In genomic region chr3:32743934-32744333, GRCh38 we compare ENCODE assay signal across 17 cellular contexts. TPM values are rescaled to one million over a fixed set of nuclear protein-coding genes. Genes with fewer than 3 reads are reported as not detected.
A peak's percentile ranks its signal among the peaks of the same experiment; 100 is the strongest.
DNase-seq lines count a peak whose midpoint lies in the region; ATAC-seq, FAIRE-seq and TF ChIP-seq lines count a peak whose summit lies in the region.
"Had no signal": no experiment of that assay in that cellular context is flagged by ENCODE, and none has a peak within 500 bp of the region (broad histone marks: within the 10 kb centered on the region; RNA-seq: fewer than 3 reads in every experiment).

No MANE protein-coding gene starts in this region.

- H3K27ac Mint-ChIP-seq in stimulated activated naive CD8-positive, alpha-beta T cell treated with anti-CD3 and anti-CD28 coated beads, Interleukin-15, amount 100 ng/mL, for 72 hours: no peak overlapping the region
- no peak overlapping the region for H3K27ac Mint-ChIP-seq in HFFc6
- H3K27ac Mint-ChIP-seq: activated naive CD4-positive, alpha-beta T cell treated with anti-CD3 and anti-CD28 coated beads, Interleukin-2, amount 50 U/mL, for 72 hours; T-helper 1 cell treated with Interleukin-12 subunit alpha and Interleukin-12 subunit beta and Interleukin-4 antibody, amounts not matched to agents 30 μg/mL and 1 μg/mL, for 36 hours had no signal

- H3K9me3 ChIP-seq in trophoblast cell (ENCODE audit: insufficient read depth, low read depth, low read length): no peaks in the 10 kb centered on the region
- H3K9me3 ChIP-seq: heart right ventricle, testis had no signal

- H3K4me1 Mint-ChIP-seq in stimulated activated naive CD8-positive, alpha-beta T cell treated with anti-CD3 and anti-CD28 coated beads, Interleukin-15, amount 100 ng/mL, for 72 hours: no peaks in the 10 kb centered on the region
- H3K4me1 Mint-ChIP-seq in HFFc6 (ENCODE audit: low read depth): no peaks in the 10 kb centered on the region

- H3K4ac ChIP-seq in trophoblast cell (ENCODE audit: low read depth, low read length): no peak overlapping the region

- WGBS in trophoblast cell (ENCODE audit: extremely low coverage, insufficient coverage, insufficient read length): no CpG with 5 or more reads among the region's 2 CpGs

- H3K27ac ChIP-seq in trophoblast cell (ENCODE audit: low read depth, low read length): no peak overlapping the region
- H3K27ac ChIP-seq: BLaER1 treated with 17β-estradiol and CSF1 and Interleukin-3, amounts not matched to agents 10 nM and 100 nM; heart right ventricle; testis had no signal

- no peak overlapping the region for H2AFZ ChIP-seq in trophoblast cell (ENCODE audit: insufficient read depth, low read length, poor library complexity)

- H4K8ac ChIP-seq in trophoblast cell (ENCODE audit: low read depth, low read length): no peak overlapping the region

- no peaks in the 10 kb centered on the region for H3K79me2 ChIP-seq in trophoblast cell (ENCODE audit: control insufficient read depth, insufficient read depth, low read length, poor library complexity)

- H3K36me3 Mint-ChIP-seq in HFFc6 (ENCODE audit: low read depth): no peaks in the 10 kb centered on the region

- no peak overlapping the region for H3K4me3 ChIP-seq in trophoblast cell (ENCODE audit: low read depth, low read length)
- H3K4me3 ChIP-seq: BLaER1 treated with 17β-estradiol and CSF1 and Interleukin-3, amounts not matched to agents 10 nM and 100 nM; heart right ventricle; testis had no signal

- H2BK5ac ChIP-seq in trophoblast cell (ENCODE audit: low read depth, low read length, poor library complexity): no peak overlapping the region

- no peaks in the 10 kb centered on the region for H3K27me3 ChIP-seq in trophoblast cell (ENCODE audit: insufficient read depth, low read length)
- H3K27me3 ChIP-seq: BLaER1 treated with 17β-estradiol and CSF1 and Interleukin-3, amounts not matched to agents 10 nM and 100 nM; heart right ventricle; testis had no signal

- no peaks in the 10 kb centered on the region for H3K79me1 ChIP-seq in trophoblast cell (ENCODE audit: low read length)

- no peak overlapping the region for H2BK120ac ChIP-seq in trophoblast cell (ENCODE audit: insufficient read depth, low read length, poor library complexity)

- FAIRE-seq in D721Med (lab: Jason Lieb, UNC): no peak

- H3K36me3 ChIP-seq in trophoblast cell (ENCODE audit: control insufficient read depth in 1 of 2, insufficient read depth in 2 of 2, low read length in 2 of 2): peaks cover 7 to 14% of the 10 kb centered on the region in 2 experiments

- H3K27me3 Mint-ChIP-seq in stimulated activated naive CD8-positive, alpha-beta T cell treated with anti-CD3 and anti-CD28 coated beads, Interleukin-15, amount 100 ng/mL, for 72 hours: no peaks in the 10 kb centered on the region
- H3K27me3 Mint-ChIP-seq in HFFc6 (ENCODE audit: insufficient read depth): no peaks in the 10 kb centered on the region

- no peak overlapping the region for H3K4me2 ChIP-seq in trophoblast cell (ENCODE audit: low read length)
- H3K4me2 ChIP-seq: BLaER1 treated with 17β-estradiol and CSF1 and Interleukin-3, amounts not matched to agents 10 nM and 100 nM had no signal

- H4K91ac ChIP-seq in trophoblast cell (ENCODE audit: low read depth, low read length): no peak overlapping the region

- no peak overlapping the region for H3K4me3 Mint-ChIP-seq in stimulated activated naive CD8-positive, alpha-beta T cell treated with anti-CD3 and anti-CD28 coated beads, Interleukin-15, amount 100 ng/mL, for 72 hours
- H3K4me3 Mint-ChIP-seq in HFFc6: no peak overlapping the region
- H3K4me3 Mint-ChIP-seq: T-helper 1 cell treated with Interleukin-12 subunit alpha and Interleukin-12 subunit beta and Interleukin-4 antibody, amounts not matched to agents 30 μg/mL and 1 μg/mL, for 36 hours had no signal

- H2AK5ac ChIP-seq in trophoblast cell (ENCODE audit: low read length): no peak overlapping the region

- no peak overlapping the region for H3K9ac ChIP-seq in trophoblast cell (ENCODE audit: low read length)
- H3K9ac ChIP-seq: BLaER1 treated with 17β-estradiol and CSF1 and Interleukin-3, amounts not matched to agents 10 nM and 100 nM had no signal

- no peak for TF ChIP-seq CTCF in HFFc6 (IDR thresholded peaks at IDR 0.05)
- TF ChIP-seq CTCF in D721Med (IDR thresholded peaks at IDR 0.05; ENCODE audit: insufficient read depth, missing control alignments): no peak

- H3K9me3 Mint-ChIP-seq in stimulated activated naive CD8-positive, alpha-beta T cell treated with anti-CD3 and anti-CD28 coated beads, Interleukin-15, amount 100 ng/mL, for 72 hours: no peaks in the 10 kb centered on the region
- H3K9me3 Mint-ChIP-seq in HFFc6: no peaks in the 10 kb centered on the region
- H3K9me3 Mint-ChIP-seq: activated naive CD4-positive, alpha-beta T cell treated with anti-CD3 and anti-CD28 coated beads, Interleukin-2, amount 50 U/mL, for 72 hours; T-helper 1 cell treated with Interleukin-12 subunit alpha and Interleukin-12 subunit beta and Interleukin-4 antibody, amounts not matched to agents 30 μg/mL and 1 μg/mL, for 36 hours had no signal

- H4K12ac ChIP-seq in trophoblast cell (ENCODE audit: low read depth, low read length): no peak overlapping the region

- H3K4me1 ChIP-seq in trophoblast cell (ENCODE audit: control insufficient read depth in 1 of 2, insufficient read depth in 2 of 2, low read length in 2 of 2): no peaks in the 10 kb centered on the region
- H3K4me1 ChIP-seq: BLaER1 treated with 17β-estradiol and CSF1 and Interleukin-3, amounts not matched to agents 10 nM and 100 nM; heart right ventricle; testis had no signal

- DNase-seq in H4 (ENCODE audit: low spot score): peak; percentile 11
- DNase-seq in NOMO-1 (lab: John Stamatoyannopoulos, UW; ENCODE audit: unreplicated experiment in 2 of 2): peak; percentile 66 to 68
- DNase-seq in epidermal melanocyte (ENCODE audit: insufficient read length, low spot score): peak; percentile 25
- DNase-seq in trophoblast cell: peak; percentile 20 to 64
- DNase-seq in stimulated activated naive CD8-positive, alpha-beta T cell treated with anti-CD3 and anti-CD28 coated beads, Interleukin-15, amount 100 ng/mL, for 72 hours: no peak
- DNase-seq in HFFc6: no peak
- DNase-seq in D721Med (ENCODE audit: insufficient read length, low spot score): no peak
- no peak for DNase-seq in NCI-H2081 treated with DMSO at 0.1 percent for 48 hours (lab: John Stamatoyannopoulos, UW)
- DNase-seq: activated T-cell treated with anti-CD3 and anti-CD28 coated beads for 4 hours, caudate nucleus, heart right ventricle, posterior cingulate gyrus, testis had no signal

- no peak overlapping the region for H3K18ac ChIP-seq in trophoblast cell (ENCODE audit: low read length)

- no peak overlapping the region for H3K14ac ChIP-seq in trophoblast cell (ENCODE audit: low read length)

- no peak overlapping the region for H3K23ac ChIP-seq in trophoblast cell (ENCODE audit: low read length)

- no peak overlapping the region for H2BK12ac ChIP-seq in trophoblast cell (ENCODE audit: low read length)

- ATAC-seq in stimulated activated naive CD8-positive, alpha-beta T cell treated with anti-CD3 and anti-CD28 coated beads, Interleukin-15, amount 100 ng/mL, for 72 hours: no peak
- ATAC-seq: activated CD4-positive, CD25-positive, alpha-beta regulatory T cell treated with anti-CD3 and anti-CD28 coated beads, Interleukin-2, amount 50 U/mL, for 24 hours; activated naive CD4-positive, alpha-beta T cell treated with anti-CD3 and anti-CD28 coated beads, Interleukin-2, amount 50 U/mL, for 72 hours; heart right ventricle had no signal

RNA-seq across cellular contexts. Expression of gene CNOT10, which starts 58.9 kb away (rescaled TPM):
- total RNA-seq in H4 (2014; rRNA removed; shearing (Covaris generic)): 13.4 and 20.3 TPM in 2 replicates
- 17.7 and 17.8 TPM in 2 replicates for polyA plus RNA-seq in trophoblast cell (2013)
- total RNA-seq in HFFc6 (2021; fragmentation: NEBNext Ultra II Directional; extraction: Animal tissue kit (Norgen Biotek cat#: 25700)): 10 to 100 TPM; 16.2 to 23.0 (median 20.0) TPM

Comparison
In these comparisons a context has a peak if more than half of its experiments do, and no peak if none do; other contexts are left out.
1. DNase-seq: peak in H4 (single experiment), NOMO-1 (2 of 2), epidermal melanocyte (single experiment) and trophoblast cell (2 of 2); none in stimulated activated naive CD8-positive, alpha-beta T cell treated with anti-CD3 and anti-CD28 coated beads, Interleukin-15, amount 100 ng/mL, for 72 hours (0 of 2), HFFc6 (single experiment), D721Med (single experiment) and NCI-H2081 treated with DMSO at 0.1 percent for 48 hours (single experiment).